Comparison of ENCODE assay signal across 1 cellular context in the genomic region with DNA sequence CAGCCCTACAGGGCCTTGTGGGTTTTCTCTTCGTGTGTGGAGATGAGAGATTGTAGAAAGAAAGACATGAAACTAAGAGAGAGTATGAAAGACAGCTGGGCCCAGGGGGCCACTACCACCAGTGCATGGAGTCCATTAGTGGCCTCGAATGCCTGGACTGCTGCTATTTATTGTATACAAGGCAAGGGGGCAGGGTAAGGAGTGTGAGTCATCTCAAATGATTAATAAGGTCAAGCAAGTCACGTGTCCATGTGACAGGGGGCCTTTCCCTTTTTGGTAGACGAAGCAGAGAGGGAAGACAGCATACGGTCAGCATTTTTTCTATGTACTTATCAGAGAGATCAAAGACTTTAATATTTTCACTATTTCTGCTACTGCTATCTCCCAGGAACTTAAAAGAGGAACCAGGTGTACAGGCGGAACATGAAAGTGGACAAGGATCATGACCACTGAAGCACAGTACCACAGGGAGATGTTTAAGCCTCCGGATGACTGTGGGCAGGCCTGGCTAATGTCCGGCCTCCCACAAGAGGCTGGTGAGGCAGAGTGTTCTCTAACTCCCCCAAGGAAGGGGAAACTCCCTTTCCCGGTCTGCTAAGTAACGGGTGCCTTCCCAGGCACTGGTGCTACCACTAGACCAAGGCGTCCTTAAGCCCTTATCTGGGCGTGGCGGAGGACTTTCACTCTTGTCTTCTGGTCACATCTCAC.
TF ChIP-seq lines count a peak whose summit lies in the region.

No MANE protein-coding gene starts in this region.

TF ChIP-seq in HepG2, 621 proteins besides CTCF, POLR2A, EP300 and RAD21 (continued from another document and continues in another):
- TF ChIP-seq PHF5A (CRISPR knock-in tag; IDR thresholded peaks at IDR 0.05; ENCODE audit: low read depth, unreplicated experiment) (peak; percentile 52), BRCA1 (CRISPR knock-in tag; IDR thresholded peaks at IDR 0.05) (no peak), ZNF737 (CRISPR knock-in tag; IDR thresholded peaks at IDR 0.05; ENCODE audit: borderline replicate concordance) (no peak), ZNF136 (CRISPR knock-in tag; IDR thresholded peaks at IDR 0.05; ENCODE audit: low read depth) (no peak), ZNF317 (CRISPR knock-in tag; IDR thresholded peaks at IDR 0.05) (no peak), ZNF12 (CRISPR knock-in tag; IDR thresholded peaks at IDR 0.05) (no peak), ZFP90 (CRISPR knock-in tag; IDR thresholded peaks at IDR 0.05; ENCODE audit: borderline replicate concordance) (no peak), FOXJ3 (CRISPR knock-in tag; IDR thresholded peaks at IDR 0.05; ENCODE audit: borderline replicate concordance) (no peak), ZNF318 (CRISPR knock-in tag; IDR thresholded peaks at IDR 0.05) (no peak), BCLAF1 (IDR thresholded peaks at IDR 0.05) (no peak), KAT8 (CRISPR knock-in tag; IDR thresholded peaks at IDR 0.05) (peak; percentile 22; the same call in 1 of the 2 replicates), ZFAT (CRISPR knock-in tag; conservative IDR thresholded peaks at IDR 0.05) (no peak), ZNF770 (CRISPR knock-in tag; IDR thresholded peaks at IDR 0.05) (peak; percentile 66), FIP1L1 (IDR thresholded peaks at IDR 0.05; ENCODE audit: borderline replicate concordance, insufficient read depth, low read depth, low read length) (no peak), NAIF1 (CRISPR knock-in tag; IDR thresholded peaks at IDR 0.05; ENCODE audit: borderline replicate concordance) (no peak), ZNF670 (CRISPR knock-in tag; IDR thresholded peaks at IDR 0.05; ENCODE audit: borderline replicate concordance) (no peak), MAZ (IDR thresholded peaks at IDR 0.05; ENCODE audit: borderline replicate concordance, low read depth, low read length) (0 out of 2 replicates have a peak, but pooled peaks have one; percentile 18), MAZ (CRISPR knock-in tag; IDR thresholded peaks at IDR 0.05; ENCODE audit: low read depth) (no peak), KAT7 (CRISPR knock-in tag; IDR thresholded peaks at IDR 0.05; ENCODE audit: borderline replicate concordance) (no peak), ARID2 (CRISPR knock-in tag; IDR thresholded peaks at IDR 0.05; ENCODE audit: borderline replicate concordance) (no peak), ZNF124 (CRISPR knock-in tag; IDR thresholded peaks at IDR 0.05) (no peak), ATF6 (CRISPR knock-in tag; conservative IDR thresholded peaks at IDR 0.05) (no peak), MLLT10 (CRISPR knock-in tag; IDR thresholded peaks at IDR 0.05) (no peak), ZNF678 (CRISPR knock-in tag; IDR thresholded peaks at IDR 0.05) (no peak), ZNF282 (IDR thresholded peaks at IDR 0.05; ENCODE audit: partially characterized antibody) (no peak), ZNF354B (CRISPR knock-in tag; IDR thresholded peaks at IDR 0.05) (no peak), ZNF672 (CRISPR knock-in tag; IDR thresholded peaks at IDR 0.05) (no peak), HOXD1 (CRISPR knock-in tag; IDR thresholded peaks at IDR 0.05) (no peak), TAF15 (IDR thresholded peaks at IDR 0.05; ENCODE audit: low read depth, low read length, poor library complexity, severe bottlenecking) (no peak), NR2F2 (IDR thresholded peaks at IDR 0.05; ENCODE audit: borderline replicate concordance, low read depth) (no peak), ZNF280B (CRISPR knock-in tag; IDR thresholded peaks at IDR 0.05; ENCODE audit: borderline replicate concordance) (no peak)
- TF ChIP-seq, protein P1, sequence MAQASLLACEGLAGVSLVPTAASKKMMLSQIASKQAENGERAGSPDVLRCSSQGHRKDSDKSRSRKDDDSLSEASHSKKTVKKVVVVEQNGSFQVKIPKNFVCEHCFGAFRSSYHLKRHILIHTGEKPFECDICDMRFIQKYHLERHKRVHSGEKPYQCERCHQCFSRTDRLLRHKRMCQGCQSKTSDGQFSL (CRISPR knock-in tag; IDR thresholded peaks at IDR 0.05) = no peak
- TF ChIP-seq, protein P2, sequence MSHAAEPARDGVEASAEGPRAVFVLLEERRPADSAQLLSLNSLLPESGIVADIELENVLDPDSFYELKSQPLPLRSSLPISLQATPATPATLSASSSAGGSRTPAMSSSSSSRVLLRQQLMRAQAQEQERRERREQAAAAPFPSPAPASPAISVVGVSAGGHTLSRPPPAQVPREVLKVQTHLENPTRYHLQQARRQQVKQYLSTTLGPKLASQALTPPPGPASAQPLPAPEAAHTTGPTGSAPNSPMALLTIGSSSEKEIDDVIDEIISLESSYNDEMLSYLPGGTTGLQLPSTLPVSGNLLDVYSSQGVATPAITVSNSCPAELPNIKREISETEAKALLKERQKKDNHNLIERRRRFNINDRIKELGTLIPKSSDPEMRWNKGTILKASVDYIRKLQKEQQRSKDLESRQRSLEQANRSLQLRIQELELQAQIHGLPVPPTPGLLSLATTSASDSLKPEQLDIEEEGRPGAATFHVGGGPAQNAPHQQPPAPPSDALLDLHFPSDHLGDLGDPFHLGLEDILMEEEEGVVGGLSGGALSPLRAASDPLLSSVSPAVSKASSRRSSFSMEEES (CRISPR knock-in tag; IDR thresholded peaks at IDR 0.05) = peak; percentile 85
- TF ChIP-seq, protein P3, sequence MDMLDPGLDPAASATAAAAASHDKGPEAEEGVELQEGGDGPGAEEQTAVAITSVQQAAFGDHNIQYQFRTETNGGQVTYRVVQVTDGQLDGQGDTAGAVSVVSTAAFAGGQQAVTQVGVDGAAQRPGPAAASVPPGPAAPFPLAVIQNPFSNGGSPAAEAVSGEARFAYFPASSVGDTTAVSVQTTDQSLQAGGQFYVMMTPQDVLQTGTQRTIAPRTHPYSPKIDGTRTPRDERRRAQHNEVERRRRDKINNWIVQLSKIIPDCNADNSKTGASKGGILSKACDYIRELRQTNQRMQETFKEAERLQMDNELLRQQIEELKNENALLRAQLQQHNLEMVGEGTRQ (IDR thresholded peaks at IDR 0.05; ENCODE audit: low read depth, low read length) = peak; percentile 79
- TF ChIP-seq, protein P3 (CRISPR knock-in tag; IDR thresholded peaks at IDR 0.05; ENCODE audit: borderline replicate concordance) = peak; percentile 83; the same call in 1 of the 2 replicates
